ENCODE assay signal across 15 cellular contexts in the genomic region with DNA sequence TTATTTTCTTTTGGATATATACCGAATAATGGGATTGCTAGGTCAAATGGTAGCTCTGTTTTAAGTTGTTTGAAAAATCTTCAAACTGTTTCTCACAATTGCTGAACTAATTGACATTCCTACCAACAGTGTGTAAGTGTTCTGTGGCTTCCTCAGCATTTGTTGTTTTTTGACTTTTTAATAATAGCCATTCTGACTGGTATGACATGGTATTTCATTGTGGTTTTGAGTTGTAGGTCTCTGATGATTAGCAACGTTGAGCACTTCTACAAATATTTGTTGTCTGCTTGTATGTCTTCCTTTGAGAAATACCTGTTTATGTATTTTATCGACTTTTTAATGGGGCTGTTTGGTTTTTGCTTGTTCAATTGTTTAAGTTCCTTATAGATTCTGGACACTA.
"Had no signal": no experiment of that assay in that cellular context is flagged by ENCODE, and none has a peak within 500 bp of the region (broad histone marks: within the 10 kb centered on the region; RNA-seq: fewer than 3 reads in every experiment).

No MANE protein-coding gene starts in this region.

- H3K9me3 ChIP-seq: lower lobe of right lung, testis had no signal

- H3K9ac ChIP-seq: parathyroid adenoma had no signal

- ATAC-seq: activated CD4-positive, alpha-beta T cell treated with anti-CD3 and anti-CD28 coated beads for 36 hours; lower lobe of right lung; natural killer cell; sciatic nerve; stimulated activated memory B cell treated with anti-CD40 and anti-IgM and Interleukin-4, amounts not matched to agents 10 μg/mL and 1 μg/mL and 100 μg/mL, for 72 hours had no signal

- FAIRE-seq: keratinocyte had no signal

- DNase-seq: activated CD4-positive, alpha-beta T cell treated with anti-CD3 and anti-CD28 coated beads for 36 hours; activated CD4-positive, alpha-beta T cell treated with anti-CD3 and anti-CD28 coated beads, Interleukin-2, amount 50 U/mL, for 48 hours; activated gamma-delta T cell; dorsolateral prefrontal cortex; endodermal cell; foreskin melanocyte; hypothalamus; lower lobe of right lung; natural killer cell; stimulated activated CD4-positive, alpha-beta T cell treated with anti-CD3 and anti-CD28 coated beads, Interleukin-4, amount 100 ng/mL, for 4 hours; testis had no signal

- H3K4me3 ChIP-seq: dorsolateral prefrontal cortex, lower lobe of right lung, testis had no signal

- H3K4me1 ChIP-seq: lower lobe of right lung, parathyroid adenoma, testis had no signal

- H3K36me3 ChIP-seq: lower lobe of right lung had no signal

- H3K27me3 ChIP-seq: testis had no signal

- H3K79me2 ChIP-seq: parathyroid adenoma had no signal

- H3K27ac ChIP-seq: dorsolateral prefrontal cortex, lower lobe of right lung, parathyroid adenoma, testis had no signal

- H2AFZ ChIP-seq: parathyroid adenoma had no signal
